8 cellular contexts compared by ENCODE assay signal in genomic region chr7:21253740-21254687, GRCh38.
DNase-seq lines count a peak whose midpoint lies in the region; ATAC-seq and TF ChIP-seq lines count a peak whose summit lies in the region.

No MANE protein-coding gene starts in this region.

- no peak overlapping the region for H3K27ac ChIP-seq in neural progenitor cell

- CTCF ChIA-PET in activated CD4-positive, alpha-beta memory T cell treated with anti-CD3 and anti-CD28 coated beads, Interleukin-2, amount 10 ng/mL, durations not matched to agents 7 days and 5 days (lab: Charles Lee): interaction anchor here (0.6 to 6.0 kb wide), 17 partner anchors 8 to 829 kb away, joined by 3 to 25 read pairs (median 4); no protein-coding TSS in a partner anchor

- POLR2A ChIA-PET in activated CD4-positive, alpha-beta memory T cell treated with anti-CD3 and anti-CD28 coated beads, Interleukin-2, amount 10 ng/mL, durations not matched to agents 7 days and 5 days (lab: Charles Lee): interaction anchor here (2.8 kb wide), 1 partner anchor 173 kb away, joined by 9 read pairs; the partner anchor contains the start of gene SP4

- peaks cover 59% of the 10 kb centered on the region for H3K27me3 Mint-ChIP-seq in activated CD4-positive, alpha-beta memory T cell treated with anti-CD3 and anti-CD28 coated beads, Interleukin-2, amount 10 ng/mL, durations not matched to agents 7 days and 5 days
- H3K27me3 Mint-ChIP-seq in neural progenitor cell (ENCODE audit: insufficient read depth, low read depth): peaks cover 14% of the 10 kb centered on the region

- no peak overlapping the region for H3K27ac Mint-ChIP-seq in activated CD4-positive, alpha-beta memory T cell treated with anti-CD3 and anti-CD28 coated beads, Interleukin-2, amount 10 ng/mL, durations not matched to agents 7 days and 5 days
- H3K27ac Mint-ChIP-seq in neural progenitor cell: no peak overlapping the region

- DNase-seq in ELF-1 (ENCODE audit: low read depth, low spot score) (peak; percentile 81), NCI-H510A (lab: John Stamatoyannopoulos, UW) (peak; percentile 33), fibroblast of gingiva (ENCODE audit: low read depth) (peak; percentile 2), neural progenitor cell (ENCODE audit: low spot score) (peak; percentile 91)
- peak; percentile 49 for DNase-seq in activated CD4-positive, alpha-beta memory T cell treated with anti-CD3 and anti-CD28 coated beads, Interleukin-2, amount 10 ng/mL, durations not matched to agents 7 days and 5 days

- no peaks in the 10 kb centered on the region for H3K79me2 ChIP-seq in neural progenitor cell (ENCODE audit: low read depth)

- H3K27me3 ChIP-seq in neural progenitor cell: no peaks in the 10 kb centered on the region

- peak overlapping the region; percentile 49 for H3K4me3 Mint-ChIP-seq in activated CD4-positive, alpha-beta memory T cell treated with anti-CD3 and anti-CD28 coated beads, Interleukin-2, amount 10 ng/mL, durations not matched to agents 7 days and 5 days
- peak overlapping the region; percentile 69 for H3K4me3 Mint-ChIP-seq in neural progenitor cell

- no peaks in the 10 kb centered on the region for H3K36me3 ChIP-seq in neural progenitor cell

- ATAC-seq in HG03354 (IDR thresholded peaks at IDR 0.05; ENCODE audit: poor library complexity, severe bottlenecking, unreplicated experiment): peak; percentile 59
- no peak for ATAC-seq in HG02642 (IDR thresholded peaks at IDR 0.05; ENCODE audit: poor library complexity, unreplicated experiment)
- ATAC-seq in GM21360 (IDR thresholded peaks at IDR 0.05; ENCODE audit: unreplicated experiment): no peak

- peaks cover 26% of the 10 kb centered on the region for H3F3A ChIP-seq in neural progenitor cell (ENCODE audit: low read depth)

- H3K9ac ChIP-seq in neural progenitor cell: no peak overlapping the region

- H3K4me3 ChIP-seq in neural progenitor cell: peak overlapping the region; percentile 39

- H3K4me1 Mint-ChIP-seq in activated CD4-positive, alpha-beta memory T cell treated with anti-CD3 and anti-CD28 coated beads, Interleukin-2, amount 10 ng/mL, durations not matched to agents 7 days and 5 days: peaks cover 21% of the 10 kb centered on the region
- H3K4me1 Mint-ChIP-seq in neural progenitor cell: peaks cover 32% of the 10 kb centered on the region

- no peaks in the 10 kb centered on the region for H4K20me1 ChIP-seq in neural progenitor cell (ENCODE audit: low read depth)

- peak overlapping the region; percentile 87 for H2AFZ ChIP-seq in neural progenitor cell (replicated peaks)

- TF ChIP-seq CTCF in neural progenitor cell (IDR thresholded peaks at IDR 0.05): peak; percentile 84

- no peaks in the 10 kb centered on the region for H3K9me3 Mint-ChIP-seq in activated CD4-positive, alpha-beta memory T cell treated with anti-CD3 and anti-CD28 coated beads, Interleukin-2, amount 10 ng/mL, durations not matched to agents 7 days and 5 days
- H3K9me3 Mint-ChIP-seq in neural progenitor cell: no peaks in the 10 kb centered on the region

- H3K36me3 Mint-ChIP-seq in activated CD4-positive, alpha-beta memory T cell treated with anti-CD3 and anti-CD28 coated beads, Interleukin-2, amount 10 ng/mL, durations not matched to agents 7 days and 5 days (ENCODE audit: low read depth): peaks cover 7% of the 10 kb centered on the region
- no peaks in the 10 kb centered on the region for H3K36me3 Mint-ChIP-seq in neural progenitor cell

- H3K4me1 ChIP-seq in neural progenitor cell: peaks cover 50% of the 10 kb centered on the region

- H3K9me3 ChIP-seq in neural progenitor cell (ENCODE audit: low read depth): no peaks in the 10 kb centered on the region

- H3K4me2 ChIP-seq in neural progenitor cell: peak overlapping the region; percentile 85

Comparison
In these comparisons a context has a peak if more than half of its experiments do, and no peak if none do; other contexts are left out.
1. DNase-seq: peak in every context shown above with its lines; median percentile 91 in neural progenitor cell; 81 in ELF-1; 49 in activated CD4-positive, alpha-beta memory T cell treated with anti-CD3 and anti-CD28 coated beads, Interleukin-2, amount 10 ng/mL, durations not matched to agents 7 days and 5 days; 33 in NCI-H510A; 2 in fibroblast of gingiva.